ENCODE assay signal across 1 cellular context in genomic region chr22:30310881-30311771, GRCh38.
TF ChIP-seq lines count a peak whose summit lies in the region.

No MANE protein-coding gene starts in this region.

TF ChIP-seq in HCT116, 20 proteins besides CTCF, POLR2A, EP300 and RAD21:
- TF ChIP-seq CBX3 (IDR thresholded peaks at IDR 0.05; ENCODE audit: low read depth) = no peak
- TF ChIP-seq EGR1 (IDR thresholded peaks at IDR 0.05; ENCODE audit: low read depth) = no peak
- no peak for TF ChIP-seq ATF3 (IDR thresholded peaks at IDR 0.05)
- no peak for TF ChIP-seq ZBTB33 (IDR thresholded peaks at IDR 0.05; ENCODE audit: extremely low read depth, insufficient replicate concordance, low read length)
- TF ChIP-seq EZH2 (IDR thresholded peaks at IDR 0.05) = no peak
- TF ChIP-seq EZH2phosphoT487 (IDR thresholded peaks at IDR 0.05; ENCODE audit: borderline replicate concordance) = no peak
- TF ChIP-seq ELF1 (IDR thresholded peaks at IDR 0.05; ENCODE audit: borderline replicate concordance, low read depth) = no peak
- no peak for TF ChIP-seq JUND (IDR thresholded peaks at IDR 0.05)
- TF ChIP-seq SIN3A (IDR thresholded peaks at IDR 0.05; ENCODE audit: low read depth) = no peak
- no peak for TF ChIP-seq TCF7L2 (IDR thresholded peaks at IDR 0.05; ENCODE audit: borderline replicate concordance, extremely low read depth, insufficient read depth, insufficient read length)
- TF ChIP-seq MAX (IDR thresholded peaks at IDR 0.05) = no peak
- TF ChIP-seq SRF (IDR thresholded peaks at IDR 0.05; ENCODE audit: low read depth) = no peak
- no peak for TF ChIP-seq REST (IDR thresholded peaks at IDR 0.05; ENCODE audit: low read depth)
- TF ChIP-seq POLR2AphosphoS5 (IDR thresholded peaks at IDR 0.05; ENCODE audit: low read depth, low read length) = no peak
- TF ChIP-seq ZFX (IDR thresholded peaks at IDR 0.05) = no peak
- no peak for TF ChIP-seq SP1 (IDR thresholded peaks at IDR 0.05; ENCODE audit: low read depth)
- no peak for TF ChIP-seq CEBPB (IDR thresholded peaks at IDR 0.05; ENCODE audit: low read depth)
- no peak for TF ChIP-seq FOSL1 (IDR thresholded peaks at IDR 0.05; ENCODE audit: low read depth)
- TF ChIP-seq YY1 (IDR thresholded peaks at IDR 0.05; ENCODE audit: extremely low read depth, insufficient replicate concordance, low read depth, low read length) = no peak
- no peak for TF ChIP-seq ZNF274 (IDR thresholded peaks at IDR 0.05; ENCODE audit: low read depth, low read length)
